ENCODE assay signal across 23 cellular contexts in genomic region chr11:42646959-42647358, GRCh38.
DNase-seq lines count a peak whose midpoint lies in the region; ATAC-seq and TF ChIP-seq lines count a peak whose summit lies in the region.
"Had no signal": no experiment of that assay in that cellular context is flagged by ENCODE, and none has a peak within 500 bp of the region (broad histone marks: within the 10 kb centered on the region; RNA-seq: fewer than 3 reads in every experiment).

No MANE protein-coding gene starts in this region.

- no peak for TF ChIP-seq CTCF in A673 (conservative IDR thresholded peaks at IDR 0.05; ENCODE audit: low read depth, low read length)

- H3K9me3 ChIP-seq in A673 (ENCODE audit: low read depth, low read length, poor library complexity, severe bottlenecking): no peaks in the 10 kb centered on the region
- H3K9me3 ChIP-seq: BE2C; BLaER1 treated with 17β-estradiol and CSF1 and Interleukin-3, amounts not matched to agents 10 nM and 100 nM; HAP-1 had no signal

- CTCF ChIA-PET in A673 (lab: Charles Lee): no interaction called here

- H3K27ac ChIP-seq in A673 (ENCODE audit: low read depth, low read length, poor library complexity, severe bottlenecking): no peak overlapping the region
- H3K27ac ChIP-seq: 22Rv1; BLaER1 treated with 17β-estradiol and CSF1 and Interleukin-3, amounts not matched to agents 10 nM and 100 nM; GM23248 had no signal

- no peaks in the 10 kb centered on the region for H3K4me1 Mint-ChIP-seq in activated T-helper 1 cell treated with anti-CD3 and anti-CD28 coated beads, Interleukin-12 subunit alpha, Interleukin-12 subunit beta, Interleukin-2, Interleukin-4 antibody, amounts not matched to agents 30 ng/mL and 10 ng/mL and 1 ng/mL, durations not matched to agents 14 hours and 24 hours and 36 hours (ENCODE audit: low read depth)
- H3K4me1 Mint-ChIP-seq: CD14-positive monocyte; CD8-positive, alpha-beta memory T cell had no signal

- H3K4me1 ChIP-seq in A673 (ENCODE audit: insufficient read depth, low read length, poor library complexity, severe bottlenecking): no peaks in the 10 kb centered on the region
- H3K4me1 ChIP-seq: BE2C, HAP-1 had no signal

- H3K36me3 ChIP-seq in A673 (ENCODE audit: insufficient read depth, low read length, poor library complexity, severe bottlenecking): no peaks in the 10 kb centered on the region
- H3K36me3 ChIP-seq: BE2C; BLaER1 treated with 17β-estradiol and CSF1 and Interleukin-3, amounts not matched to agents 10 nM and 100 nM; HAP-1 had no signal

- H3K27me3 ChIP-seq in A673 (replicated peaks; ENCODE audit: insufficient read depth, low read depth, low read length, poor library complexity): no peaks in the 10 kb centered on the region
- H3K27me3 ChIP-seq: BE2C; BLaER1 treated with 17β-estradiol and CSF1 and Interleukin-3, amounts not matched to agents 10 nM and 100 nM had no signal

- BruUV-seq in A673 (replicated peaks; lab: Mats Ljungman, UMichigan): no TSS peak

- no peak overlapping the region for H3K4me3 ChIP-seq in A673 (ENCODE audit: low read depth, low read length, poor library complexity, severe bottlenecking)
- H3K4me3 ChIP-seq: BLaER1 treated with 17β-estradiol and CSF1 and Interleukin-3, amounts not matched to agents 10 nM and 100 nM; GM12878; GM23248; HAP-1 had no signal

- DNase-seq in DMS53 (lab: John Stamatoyannopoulos, UW) (peak; percentile 52), DMS53 treated with DMSO at 0.1 percent for 48 hours (lab: John Stamatoyannopoulos, UW; ENCODE audit: unreplicated experiment) (no peak), cerebellum (ENCODE audit: low spot score) (peak; percentile 12), kidney tubule cell (ENCODE audit: low spot score) (peak; percentile 3), A673 (ENCODE audit: low spot score) (no peak), NCI-H1417 treated with DMSO at 0.1 percent for 48 hours (lab: John Stamatoyannopoulos, UW) (no peak)
- DNase-seq in activated T-helper 1 cell treated with anti-CD3 and anti-CD28 coated beads, Interleukin-12 subunit alpha, Interleukin-12 subunit beta, Interleukin-2, Interleukin-4 antibody, amounts not matched to agents 30 ng/mL and 10 ng/mL and 1 ng/mL, durations not matched to agents 14 hours and 24 hours and 36 hours (ENCODE audit: low spot score): no peak
- DNase-seq: ACHN; AML-193; BE2C; CD4-positive, alpha-beta T cell; CD8-positive, alpha-beta memory T cell; DMS 273 treated with DMSO at 0.1 percent for 48 hours; DND-41; GDM1; GM23248; HFFc6 had no signal

- H3K36me3 Mint-ChIP-seq in activated T-helper 1 cell treated with anti-CD3 and anti-CD28 coated beads, Interleukin-12 subunit alpha, Interleukin-12 subunit beta, Interleukin-2, Interleukin-4 antibody, amounts not matched to agents 30 ng/mL and 10 ng/mL and 1 ng/mL, durations not matched to agents 14 hours and 24 hours and 36 hours (ENCODE audit: low read depth): no peaks in the 10 kb centered on the region
- H3K36me3 Mint-ChIP-seq: CD14-positive monocyte; CD8-positive, alpha-beta memory T cell had no signal

- POLR2A ChIA-PET in A673 (lab: Charles Lee; ENCODE audit: low non-redundant PET): interaction anchor here (0.6 kb wide), 1 partner anchor 1083 kb away, joined by 3 read pairs; no protein-coding TSS in a partner anchor

- no peak for ATAC-seq in HG03196 (IDR thresholded peaks at IDR 0.05; ENCODE audit: unreplicated experiment)
- ATAC-seq: GM12878 had no signal

- H3K27me3 Mint-ChIP-seq in activated T-helper 1 cell treated with anti-CD3 and anti-CD28 coated beads, Interleukin-12 subunit alpha, Interleukin-12 subunit beta, Interleukin-2, Interleukin-4 antibody, amounts not matched to agents 30 ng/mL and 10 ng/mL and 1 ng/mL, durations not matched to agents 14 hours and 24 hours and 36 hours (ENCODE audit: insufficient read depth): no peaks in the 10 kb centered on the region
- H3K27me3 Mint-ChIP-seq: CD4-positive, alpha-beta T cell; CD8-positive, alpha-beta memory T cell had no signal

- H3K4me3 Mint-ChIP-seq in activated T-helper 1 cell treated with anti-CD3 and anti-CD28 coated beads, Interleukin-12 subunit alpha, Interleukin-12 subunit beta, Interleukin-2, Interleukin-4 antibody, amounts not matched to agents 30 ng/mL and 10 ng/mL and 1 ng/mL, durations not matched to agents 14 hours and 24 hours and 36 hours: no peak overlapping the region
- H3K4me3 Mint-ChIP-seq: CD14-positive monocyte; CD4-positive, alpha-beta T cell; CD8-positive, alpha-beta memory T cell; HFFc6 had no signal

- H3K27ac Mint-ChIP-seq in activated T-helper 1 cell treated with anti-CD3 and anti-CD28 coated beads, Interleukin-12 subunit alpha, Interleukin-12 subunit beta, Interleukin-2, Interleukin-4 antibody, amounts not matched to agents 30 ng/mL and 10 ng/mL and 1 ng/mL, durations not matched to agents 14 hours and 24 hours and 36 hours: no peak overlapping the region
- H3K27ac Mint-ChIP-seq: CD14-positive monocyte; CD4-positive, alpha-beta T cell; CD8-positive, alpha-beta memory T cell; HFFc6 had no signal

- intact Hi-C loops in A673 (cut with micrococcal nuclease; ENCODE audit: unreplicated experiment): no loop called here
- intact Hi-C loops in activated T-helper 1 cell treated with anti-CD3 and anti-CD28 coated beads, Interleukin-12 subunit alpha, Interleukin-12 subunit beta, Interleukin-2, Interleukin-4 antibody, amounts not matched to agents 30 ng/mL and 10 ng/mL and 1 ng/mL, durations not matched to agents 14 hours and 24 hours and 36 hours (cut with micrococcal nuclease): no loop called here

- H3K9me3 Mint-ChIP-seq in activated T-helper 1 cell treated with anti-CD3 and anti-CD28 coated beads, Interleukin-12 subunit alpha, Interleukin-12 subunit beta, Interleukin-2, Interleukin-4 antibody, amounts not matched to agents 30 ng/mL and 10 ng/mL and 1 ng/mL, durations not matched to agents 14 hours and 24 hours and 36 hours: peaks cover 7% of the 10 kb centered on the region

Comparison
In these comparisons a context has a peak if more than half of its experiments do, and no peak if none do; other contexts are left out.
1. DNase-seq: peak in DMS53 (single experiment), cerebellum (single experiment) and kidney tubule cell (single experiment); none in DMS53 treated with DMSO at 0.1 percent for 48 hours (single experiment), A673 (single experiment), NCI-H1417 treated with DMSO at 0.1 percent for 48 hours (single experiment) and activated T-helper 1 cell treated with anti-CD3 and anti-CD28 coated beads, Interleukin-12 subunit alpha, Interleukin-12 subunit beta, Interleukin-2, Interleukin-4 antibody, amounts not matched to agents 30 ng/mL and 10 ng/mL and 1 ng/mL, durations not matched to agents 14 hours and 24 hours and 36 hours (single experiment).